Comparison of ENCODE assay signal across 12 cellular contexts in the genomic region with DNA sequence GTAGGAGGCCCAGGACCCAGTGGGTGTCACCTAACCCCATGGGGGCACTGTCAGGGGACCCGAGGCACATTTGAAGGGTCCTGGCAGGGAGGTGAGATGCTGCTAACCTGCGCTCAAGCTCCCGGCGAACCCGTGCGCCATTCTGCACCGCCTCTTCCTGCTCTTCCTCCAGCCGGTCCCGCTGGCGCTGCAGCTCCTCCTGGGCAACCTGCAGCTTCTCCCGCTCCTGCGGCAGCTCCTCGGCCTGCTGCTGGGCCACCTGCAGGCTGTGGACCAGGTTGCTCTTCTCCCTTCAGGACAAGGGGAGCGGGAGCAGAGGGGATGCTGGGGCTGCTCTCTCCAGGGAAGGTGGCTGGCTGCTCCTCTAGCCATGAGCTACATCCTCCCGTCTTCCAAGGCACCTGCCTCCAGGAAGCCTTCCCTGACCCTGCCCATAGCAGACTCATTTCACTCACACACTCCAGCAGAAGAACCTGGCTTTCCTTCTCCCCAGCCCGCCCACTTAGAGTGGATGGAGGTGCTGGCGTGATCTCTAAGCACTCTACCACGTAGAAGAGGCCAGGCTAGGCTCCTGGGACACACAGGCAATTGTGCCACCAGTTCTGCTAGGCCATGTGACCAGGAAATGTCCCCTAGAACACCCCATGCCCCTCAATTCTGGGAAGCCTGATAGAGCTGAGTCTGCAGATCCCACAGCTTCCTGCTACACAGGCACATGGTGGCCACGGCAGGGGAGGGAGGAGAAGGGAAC. TPM values are rescaled to one million over a fixed set of nuclear protein-coding genes. Genes with fewer than 3 reads are reported as not detected.
DNase-seq lines count a peak whose midpoint lies in the region; ATAC-seq and TF ChIP-seq lines count a peak whose summit lies in the region.
"Had no signal": no experiment of that assay in that cellular context is flagged by ENCODE, and none has a peak within 500 bp of the region (broad histone marks: within the 10 kb centered on the region; RNA-seq: fewer than 3 reads in every experiment).

No MANE protein-coding gene starts in this region.

- H3K4me3 Mint-ChIP-seq in activated naive CD4-positive, alpha-beta T cell treated with anti-CD3 and anti-CD28 coated beads, Interleukin-2, amount 10 ng/mL, durations not matched to agents 7 days and 5 days: no peak overlapping the region
- H3K4me3 Mint-ChIP-seq in type B pancreatic cell: no peak overlapping the region

- peak; percentile 66 for DNase-seq in activated effector memory CD4-positive, alpha-beta T cell treated with anti-CD3 and anti-CD28 coated beads, Interleukin-2, amount 50 U/mL, for 16 hours
- no peak for DNase-seq in activated effector memory CD4-positive, alpha-beta T cell treated with Interleukin-2 at 50 U/mL for 16 hours
- DNase-seq in activated naive CD4-positive, alpha-beta T cell treated with anti-CD3 and anti-CD28 coated beads, Interleukin-2, amount 10 ng/mL, durations not matched to agents 7 days and 5 days: peak; percentile 19
- DNase-seq in right lobe of liver: peak; percentile 45 to 75 (median 67)
- DNase-seq in type B pancreatic cell (ENCODE audit: extremely low spot score, unreplicated experiment): peak; percentile 86
- DNase-seq in NCI-H2081 (lab: John Stamatoyannopoulos, UW): no peak
- DNase-seq: NCI-H510A treated with DMSO at 0.1 percent for 48 hours had no signal

- 87% methylated on average over 18 of the region's 19 CpGs for WGBS in right lobe of liver (ENCODE audit: insufficient coverage, low coverage, low lambda C conversion rate, missing lambda C conversion rate)

- H3K27ac Mint-ChIP-seq in activated naive CD4-positive, alpha-beta T cell treated with anti-CD3 and anti-CD28 coated beads, Interleukin-2, amount 10 ng/mL, durations not matched to agents 7 days and 5 days: no peak overlapping the region
- H3K27ac Mint-ChIP-seq in type B pancreatic cell: no peak overlapping the region

- intact Hi-C loops in right lobe of liver (cut with DNase I): no loop called here

- peaks cover 55% of the 10 kb centered on the region for H3K36me3 Mint-ChIP-seq in activated naive CD4-positive, alpha-beta T cell treated with anti-CD3 and anti-CD28 coated beads, Interleukin-2, amount 10 ng/mL, durations not matched to agents 7 days and 5 days
- H3K36me3 Mint-ChIP-seq in type B pancreatic cell: peaks cover 27% of the 10 kb centered on the region

- no peaks in the 10 kb centered on the region for H3K4me1 Mint-ChIP-seq in activated naive CD4-positive, alpha-beta T cell treated with anti-CD3 and anti-CD28 coated beads, Interleukin-2, amount 10 ng/mL, durations not matched to agents 7 days and 5 days
- no peaks in the 10 kb centered on the region for H3K4me1 Mint-ChIP-seq in type B pancreatic cell (ENCODE audit: unreplicated experiment)

- no peaks in the 10 kb centered on the region for H3K27me3 ChIP-seq in right lobe of liver
- H3K27me3 ChIP-seq: SJSA1 had no signal

- ATAC-seq in right lobe of liver (peak in 3 of 4 donors; percentile 0 to 20 (median 2)), GM19023 (IDR thresholded peaks at IDR 0.05; ENCODE audit: unreplicated experiment) (no peak), GM19324 (IDR thresholded peaks at IDR 0.05; ENCODE audit: low FRiP score, unreplicated experiment) (no peak)

- CTCF ChIA-PET in activated naive CD4-positive, alpha-beta T cell treated with anti-CD3 and anti-CD28 coated beads, Interleukin-2, amount 10 ng/mL, durations not matched to agents 7 days and 5 days (lab: Charles Lee): interaction anchor here (0.7 kb wide), 1 partner anchor 141 kb away, joined by 3 read pairs; no protein-coding TSS in a partner anchor

- TF ChIP-seq CTCF in right lobe of liver (IDR thresholded peaks at IDR 0.05): no peak
- TF ChIP-seq CTCF in type B pancreatic cell (conservative IDR thresholded peaks at IDR 0.05): no peak

- peaks cover 0 to 16% (median 7%) of the 10 kb centered on the region in 4 donors for H3K4me1 ChIP-seq in right lobe of liver
- H3K4me1 ChIP-seq: SJSA1 had no signal

- H3K4me3 ChIP-seq in right lobe of liver: no peak overlapping the region
- H3K4me3 ChIP-seq: lung, SJSA1, thoracic aorta had no signal

- H3K27ac ChIP-seq in right lobe of liver: no peak overlapping the region
- H3K27ac ChIP-seq: SJSA1, thoracic aorta had no signal

- H3K9me3 ChIP-seq in right lobe of liver: no peaks in the 10 kb centered on the region
- H3K9me3 ChIP-seq: SJSA1, thoracic aorta had no signal

- H3K27me3 Mint-ChIP-seq in activated naive CD4-positive, alpha-beta T cell treated with anti-CD3 and anti-CD28 coated beads, Interleukin-2, amount 10 ng/mL, durations not matched to agents 7 days and 5 days: no peaks in the 10 kb centered on the region
- H3K27me3 Mint-ChIP-seq in type B pancreatic cell: no peaks in the 10 kb centered on the region

- H3K9me3 Mint-ChIP-seq in activated naive CD4-positive, alpha-beta T cell treated with anti-CD3 and anti-CD28 coated beads, Interleukin-2, amount 10 ng/mL, durations not matched to agents 7 days and 5 days: no peaks in the 10 kb centered on the region
- H3K9me3 Mint-ChIP-seq in type B pancreatic cell: no peaks in the 10 kb centered on the region

- H3K36me3 ChIP-seq in right lobe of liver: peaks cover 24 to 95% (median 71%) of the 10 kb centered on the region in 4 donors

- TF ChIP-seq POLR2A in right lobe of liver (IDR thresholded peaks at IDR 0.05): no peak

RNA-seq across cellular contexts. Expression of a gene that starts 15.2 kb away (rescaled TPM):
- total RNA-seq in right lobe of liver (10 to 100 TPM; 22.7 to 30.7 (median 24.1) TPM), type B pancreatic cell (ENCODE audit: low replicate concordance) (39.1 and 97.5 TPM in 2 replicates)

RNA-seq across cellular contexts. Expression of a gene that starts 38.2 kb away (rescaled TPM):
- total RNA-seq in right lobe of liver: 1,000 to 10,000 TPM in 3 of 6 experiments, 100 to 1,000 TPM in 1, under 1 TPM in 2; under 0.01 to 3,377 (median 977) TPM
- total RNA-seq in type B pancreatic cell (ENCODE audit: low replicate concordance): 2,993 and 3,564 TPM in 2 replicates

Comparison
In these comparisons a context has a peak if more than half of its experiments do, and no peak if none do; other contexts are left out.
1. DNase-seq: peak in activated effector memory CD4-positive, alpha-beta T cell treated with anti-CD3 and anti-CD28 coated beads, Interleukin-2, amount 50 U/mL, for 16 hours (single experiment), activated naive CD4-positive, alpha-beta T cell treated with anti-CD3 and anti-CD28 coated beads, Interleukin-2, amount 10 ng/mL, durations not matched to agents 7 days and 5 days (single experiment), right lobe of liver (3 of 3) and type B pancreatic cell (single experiment); none in activated effector memory CD4-positive, alpha-beta T cell treated with Interleukin-2 at 50 U/mL for 16 hours (single experiment) and NCI-H2081 (0 of 2).
2. ATAC-seq: peak in right lobe of liver (3 of 4); none in GM19023 (single experiment) and GM19324 (single experiment).